In the genomic region with DNA sequence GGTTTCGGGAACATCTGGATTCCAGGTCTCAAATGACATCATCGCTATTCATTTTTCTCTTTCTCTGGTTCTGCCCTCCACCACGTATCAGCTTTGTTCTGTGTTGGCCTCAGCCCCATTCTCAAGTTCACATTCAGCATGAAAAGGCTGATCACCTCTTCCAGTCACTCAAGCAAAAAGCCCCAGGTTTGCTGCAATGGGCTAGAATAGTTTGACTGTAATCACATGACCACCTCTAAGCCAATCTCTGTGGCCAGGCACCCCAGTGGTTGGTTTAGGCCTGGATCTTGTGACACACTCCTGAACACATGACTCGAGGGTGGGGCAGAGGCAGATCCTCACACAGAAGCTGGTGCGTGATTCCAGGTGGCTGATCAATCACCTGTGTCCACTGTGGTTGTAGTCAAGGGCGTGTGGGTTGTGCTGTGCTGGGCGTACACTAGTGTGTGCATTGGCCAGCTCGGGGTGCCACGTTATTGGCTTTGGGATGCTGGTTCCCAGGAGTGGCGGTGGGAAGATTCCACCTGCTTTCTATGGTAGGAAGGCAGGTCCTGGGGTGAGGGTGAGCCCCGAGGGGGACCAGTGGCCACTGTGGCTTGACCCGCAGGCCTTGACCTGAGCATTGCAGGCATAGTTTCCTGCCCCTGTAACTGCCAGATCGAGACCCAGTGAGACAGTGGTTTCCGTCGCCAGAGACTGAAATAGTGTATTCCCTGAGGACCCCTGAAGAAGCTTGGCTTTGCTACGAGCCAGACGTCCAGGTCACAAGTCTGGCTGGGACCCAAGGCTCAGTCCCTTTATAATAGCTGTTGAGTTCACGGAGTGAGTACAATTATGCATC, we compare ENCODE assay signal across 8 cellular contexts. TPM values are rescaled to one million over a fixed set of nuclear protein-coding genes. Genes with fewer than 3 reads are reported as not detected.
A peak's percentile ranks its signal among the peaks of the same experiment; 100 is the strongest.
DNase-seq lines count a peak whose midpoint lies in the region; ATAC-seq and TF ChIP-seq lines count a peak whose summit lies in the region.

No MANE protein-coding gene starts in this region.

- H3F3A ChIP-seq in GM23338 (replicated peaks; ENCODE audit: low read depth) = no peaks in the 10 kb centered on the region

- H2AFZ ChIP-seq in GM23338 = no peak overlapping the region

- no peak overlapping the region for H3K4me2 ChIP-seq in GM23338

- H3K27me3 Mint-ChIP-seq in GM23338 (ENCODE audit: insufficient read depth, low read depth, poor library complexity) = peaks cover 2% of the 10 kb centered on the region
- no peaks in the 10 kb centered on the region for H3K27me3 Mint-ChIP-seq in naive thymus-derived CD4-positive, alpha-beta T cell
- H3K27me3 Mint-ChIP-seq in Calu3 (ENCODE audit: unreplicated experiment) = no peaks in the 10 kb centered on the region

- no peak for TF ChIP-seq POLR2A in NB4 (IDR thresholded peaks at IDR 0.05; ENCODE audit: extremely low read depth, insufficient read length)

- H3K4me1 Mint-ChIP-seq in GM23338 (no peaks in the 10 kb centered on the region), Calu3 (ENCODE audit: low read depth, unreplicated experiment) (peaks cover 16% of the 10 kb centered on the region)
- peaks cover 0 to 33% (median 4%) of the 10 kb centered on the region in 7 donors for H3K4me1 Mint-ChIP-seq in naive thymus-derived CD4-positive, alpha-beta T cell

- no TSS peak for BruUV-seq in Calu3 (replicated peaks; lab: Mats Ljungman, UMichigan)

- TF ChIP-seq CTCF in GM23338 (conservative IDR thresholded peaks at IDR 0.05; ENCODE audit: low read depth in 2 of 2) (no peak), NB4 (IDR thresholded peaks at IDR 0.05; ENCODE audit: low read depth, low read length) (no peak), Calu3 (IDR thresholded peaks at IDR 0.05; ENCODE audit: unreplicated experiment) (no peak)

- H3K4me3 ChIP-seq in GM23338 (no peak overlapping the region), NB4 (ENCODE audit: low read depth, low read length) (no peak overlapping the region)
- no peak overlapping the region for H3K4me3 ChIP-seq in naive thymus-derived CD4-positive, alpha-beta T cell (ENCODE audit: low read length)

- peak; percentile 64 for ATAC-seq in GM23338
- ATAC-seq in naive thymus-derived CD4-positive, alpha-beta T cell = peak; percentile 48

- no peaks in the 10 kb centered on the region for H3K27me3 ChIP-seq in GM23338 (ENCODE audit: insufficient read depth)
- H3K27me3 ChIP-seq in naive thymus-derived CD4-positive, alpha-beta T cell (ENCODE audit: control insufficient read depth in 2 of 2, insufficient read depth in 2 of 2, low read length in 2 of 2) = no peaks in the 10 kb centered on the region

- POLR2A ChIA-PET in naive thymus-derived CD4-positive, alpha-beta T cell (lab: Charles Lee) = interaction anchor here (0.8 kb wide), 1 partner anchor 20 kb away, joined by 3 read pairs; no protein-coding TSS in a partner anchor

- H3K4me3 Mint-ChIP-seq in GM23338 (no peak overlapping the region), Calu3 (ENCODE audit: low read depth, unreplicated experiment) (no peak overlapping the region)
- H3K4me3 Mint-ChIP-seq in naive thymus-derived CD4-positive, alpha-beta T cell = no peak overlapping the region

- CTCF ChIA-PET in naive thymus-derived CD4-positive, alpha-beta T cell (lab: Charles Lee) = interaction anchor here (1.6 kb wide), 1 partner anchor 59 kb away, joined by 3 read pairs; no protein-coding TSS in a partner anchor
- CTCF ChIA-PET in Calu3 (lab: Charles Lee) = interaction anchor here (1.1 kb wide), 1 partner anchor 75 kb away, joined by 6 read pairs; no protein-coding TSS in a partner anchor

- 0 out of 2 replicates have a peak, but pooled peaks cover 4% of the 10 kb centered on the region for H4K20me1 ChIP-seq in GM23338 (replicated peaks; ENCODE audit: insufficient read depth)

- no peaks in the 10 kb centered on the region for H3K4me1 ChIP-seq in GM23338 (ENCODE audit: insufficient read depth)
- no peaks in the 10 kb centered on the region for H3K4me1 ChIP-seq in naive thymus-derived CD4-positive, alpha-beta T cell (ENCODE audit: control insufficient read depth in 2 of 2, insufficient read depth in 2 of 2, low read length in 2 of 2)

- H3K27ac Mint-ChIP-seq in GM23338 (peak overlapping the region; percentile 84), Calu3 (ENCODE audit: unreplicated experiment) (no peak overlapping the region)
- peak overlapping the region in 3 of 9 donors; percentile 47 to 89 (median 66) for H3K27ac Mint-ChIP-seq in naive thymus-derived CD4-positive, alpha-beta T cell

- intact Hi-C loops in naive thymus-derived CD4-positive, alpha-beta T cell (cut with micrococcal nuclease) = no loop called here
- intact Hi-C loops in Calu3 (cut with micrococcal nuclease; ENCODE audit: unreplicated experiment) = no loop called here

- H3K36me3 Mint-ChIP-seq in GM23338 (ENCODE audit: low read depth) (peaks cover 21% of the 10 kb centered on the region), Calu3 (ENCODE audit: insufficient read depth, unreplicated experiment) (no peaks in the 10 kb centered on the region)
- H3K36me3 Mint-ChIP-seq in naive thymus-derived CD4-positive, alpha-beta T cell = peaks cover 0 to 38% (median 10%) of the 10 kb centered on the region in 5 donors

- 0 out of 2 replicates have a peak overlapping the region, but pooled peaks have one; percentile 14 for H3K27ac ChIP-seq in GM23338 (ENCODE audit: low read depth)
- H3K27ac ChIP-seq in naive thymus-derived CD4-positive, alpha-beta T cell (ENCODE audit: low read depth, low read length) = no peak overlapping the region

- peaks cover 43% of the 10 kb centered on the region for H3K79me2 ChIP-seq in GM23338 (replicated peaks; ENCODE audit: insufficient read depth)

- peak; percentile 26 for DNase-seq in NCI-H82 (lab: John Stamatoyannopoulos, UW)
- DNase-seq in NCI-H82 treated with DMSO at 0.1 percent for 48 hours (lab: John Stamatoyannopoulos, UW; ENCODE audit: unreplicated experiment) = no peak
- peak; percentile 41 for DNase-seq in GM23338 (ENCODE audit: low spot score)
- DNase-seq in NB4 (ENCODE audit: low read depth) = peak; percentile 55
- DNase-seq in naive thymus-derived CD4-positive, alpha-beta T cell = no peak
- DNase-seq in NCI-H2227 treated with DMSO at 0.1 percent for 48 hours (lab: John Stamatoyannopoulos, UW) = no peak
- DNase-seq in Calu3 = no peak
- no peak for DNase-seq in activated gamma-delta T cell treated with Interleukin-2 at 50 U/mL for 16 hours

- no peaks in the 10 kb centered on the region for H3K9me3 ChIP-seq in naive thymus-derived CD4-positive, alpha-beta T cell (ENCODE audit: control insufficient read depth in 2 of 3, low read length in 3 of 3)

- no peaks in the 10 kb centered on the region for H3K9me2 ChIP-seq in GM23338 (ENCODE audit: insufficient read depth)

- no peaks in the 10 kb centered on the region for H3K36me3 ChIP-seq in GM23338 (ENCODE audit: insufficient read depth)
- no peaks in the 10 kb centered on the region for H3K36me3 ChIP-seq in naive thymus-derived CD4-positive, alpha-beta T cell (ENCODE audit: control insufficient read depth in 2 of 3, insufficient read depth in 3 of 3, low read length in 3 of 3)

- no peaks in the 10 kb centered on the region; the same call in 2 of the 3 replicates for H3K9me3 Mint-ChIP-seq in GM23338
- no peaks in the 10 kb centered on the region for H3K9me3 Mint-ChIP-seq in naive thymus-derived CD4-positive, alpha-beta T cell
- no peaks in the 10 kb centered on the region for H3K9me3 Mint-ChIP-seq in Calu3 (ENCODE audit: low read depth, unreplicated experiment)

TF ChIP-seq in GM23338, 12 proteins besides CTCF, POLR2A, EP300 and RAD21:
- TF ChIP-seq EZH2 (IDR thresholded peaks at IDR 0.05; ENCODE audit: low read depth, unreplicated experiment) (no peak), POLR2AphosphoS5 (IDR thresholded peaks at IDR 0.05; ENCODE audit: low read depth) (no peak)
- TF ChIP-seq, protein P1, sequence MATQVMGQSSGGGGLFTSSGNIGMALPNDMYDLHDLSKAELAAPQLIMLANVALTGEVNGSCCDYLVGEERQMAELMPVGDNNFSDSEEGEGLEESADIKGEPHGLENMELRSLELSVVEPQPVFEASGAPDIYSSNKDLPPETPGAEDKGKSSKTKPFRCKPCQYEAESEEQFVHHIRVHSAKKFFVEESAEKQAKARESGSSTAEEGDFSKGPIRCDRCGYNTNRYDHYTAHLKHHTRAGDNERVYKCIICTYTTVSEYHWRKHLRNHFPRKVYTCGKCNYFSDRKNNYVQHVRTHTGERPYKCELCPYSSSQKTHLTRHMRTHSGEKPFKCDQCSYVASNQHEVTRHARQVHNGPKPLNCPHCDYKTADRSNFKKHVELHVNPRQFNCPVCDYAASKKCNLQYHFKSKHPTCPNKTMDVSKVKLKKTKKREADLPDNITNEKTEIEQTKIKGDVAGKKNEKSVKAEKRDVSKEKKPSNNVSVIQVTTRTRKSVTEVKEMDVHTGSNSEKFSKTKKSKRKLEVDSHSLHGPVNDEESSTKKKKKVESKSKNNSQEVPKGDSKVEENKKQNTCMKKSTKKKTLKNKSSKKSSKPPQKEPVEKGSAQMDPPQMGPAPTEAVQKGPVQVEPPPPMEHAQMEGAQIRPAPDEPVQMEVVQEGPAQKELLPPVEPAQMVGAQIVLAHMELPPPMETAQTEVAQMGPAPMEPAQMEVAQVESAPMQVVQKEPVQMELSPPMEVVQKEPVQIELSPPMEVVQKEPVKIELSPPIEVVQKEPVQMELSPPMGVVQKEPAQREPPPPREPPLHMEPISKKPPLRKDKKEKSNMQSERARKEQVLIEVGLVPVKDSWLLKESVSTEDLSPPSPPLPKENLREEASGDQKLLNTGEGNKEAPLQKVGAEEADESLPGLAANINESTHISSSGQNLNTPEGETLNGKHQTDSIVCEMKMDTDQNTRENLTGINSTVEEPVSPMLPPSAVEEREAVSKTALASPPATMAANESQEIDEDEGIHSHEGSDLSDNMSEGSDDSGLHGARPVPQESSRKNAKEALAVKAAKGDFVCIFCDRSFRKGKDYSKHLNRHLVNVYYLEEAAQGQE (IDR thresholded peaks at IDR 0.05; ENCODE audit: unreplicated experiment) = no peak

RNA-seq across cellular contexts. Expression of a gene that starts 12.0 kb away (rescaled TPM):
- total RNA-seq in GM23338 (2014; rRNA removed; shearing (Covaris generic)) = 23.9 and 26.8 TPM in 2 replicates
- polyA plus RNA-seq in GM23338 (2016; fragmentation: Nextera tagmentation; extraction: Ambion mirVana) = 5.4 and 5.7 TPM in 2 replicates
- 10 to 100 TPM; 15.3 to 27.9 (median 21.8) TPM for total RNA-seq in naive thymus-derived CD4-positive, alpha-beta T cell
- polyA plus RNA-seq in naive thymus-derived CD4-positive, alpha-beta T cell = 1 to 10 TPM; 1.9 to 3.1 TPM
- total RNA-seq in Calu3 (2022) = 25.8 and 31.8 TPM in 2 replicates

RNA-seq across cellular contexts. Expression of a gene that starts 55.8 kb away (rescaled TPM):
- total RNA-seq in GM23338 (2014; rRNA removed; shearing (Covaris generic)) = 0.08 TPM in 1 of 2 replicates, not detected in the other
- polyA plus RNA-seq in GM23338 (2016; fragmentation: Nextera tagmentation; extraction: Ambion mirVana) = 0.15 and 0.26 TPM in 2 replicates
- 1 to 10 TPM in 2 of 5 experiments, under 1 TPM in 2, not detected in 1; 0.67 to 1.6 (median 1.0) TPM for total RNA-seq in naive thymus-derived CD4-positive, alpha-beta T cell
- under 1 TPM; 0.07 to 0.48 TPM for polyA plus RNA-seq in naive thymus-derived CD4-positive, alpha-beta T cell
- not detected in 2 replicates for total RNA-seq in Calu3 (2022)

Comparison
In these comparisons a context has a peak if more than half of its experiments do, and no peak if none do; other contexts are left out.
1. DNase-seq: peak in NCI-H82 (single experiment), GM23338 (single experiment) and NB4 (single experiment); none in NCI-H82 treated with DMSO at 0.1 percent for 48 hours (single experiment), naive thymus-derived CD4-positive, alpha-beta T cell (0 of 9), NCI-H2227 treated with DMSO at 0.1 percent for 48 hours (single experiment), Calu3 (single experiment) and activated gamma-delta T cell treated with Interleukin-2 at 50 U/mL for 16 hours (single experiment).